In the genomic region with DNA sequence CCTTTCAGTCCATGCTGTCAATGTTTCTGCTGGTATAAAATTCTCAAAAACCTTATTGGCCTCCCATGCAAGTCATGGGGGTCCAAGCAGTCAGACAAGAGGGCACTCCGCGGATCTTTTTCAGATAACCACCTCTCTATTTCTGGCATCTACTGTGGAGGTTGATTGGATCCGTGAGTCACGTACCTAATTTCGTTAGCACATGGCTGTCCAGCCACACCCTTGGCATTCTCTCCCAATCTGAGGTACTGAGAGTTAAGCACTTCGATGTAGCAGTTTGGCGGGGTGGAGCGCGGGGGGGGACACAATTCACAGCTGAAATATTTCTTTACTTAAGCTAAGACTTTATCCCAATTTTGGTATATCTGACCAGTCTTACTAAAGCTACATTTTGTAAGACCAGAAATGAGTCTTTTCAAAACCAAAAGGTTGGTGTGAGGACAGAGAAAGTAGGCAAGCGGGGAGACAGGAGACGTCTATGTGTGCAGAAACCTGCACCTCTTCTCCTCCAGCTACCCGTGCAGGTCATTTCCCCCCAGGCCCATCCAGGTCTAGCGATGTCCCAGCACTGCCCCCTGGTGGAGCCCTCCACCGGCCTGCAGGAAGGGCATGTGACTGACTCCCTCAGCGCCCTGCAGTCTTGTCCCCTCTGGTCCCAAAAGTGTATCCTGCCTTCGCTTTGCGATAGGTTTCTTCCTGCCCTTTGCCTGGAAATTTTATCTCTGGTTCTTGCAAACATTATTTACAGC, we compare ENCODE assay signal across 8 cellular contexts.
DNase-seq lines count a peak whose midpoint lies in the region; ATAC-seq and TF ChIP-seq lines count a peak whose summit lies in the region.

No MANE protein-coding gene starts in this region.

- TF ChIP-seq CTCF in nephron (IDR thresholded peaks at IDR 0.05; ENCODE audit: unreplicated experiment in 3 of 3) = peak; percentile 18 to 35 (median 26)
- TF ChIP-seq CTCF in ascending aorta (IDR thresholded peaks at IDR 0.05) = peak in 1 of 3 experiments; percentile 27

- DNase-seq in CMK (ENCODE audit: low read depth) (peak; percentile 3), UCSD-AML1 (lab: John Stamatoyannopoulos, UW; ENCODE audit: unreplicated experiment) (peak; percentile 16), dermis blood vessel endothelial cell (peak; percentile 57), SIG-M5 treated with dmso at 0.1 percent for 504 hours (lab: John Stamatoyannopoulos, UW; ENCODE audit: unreplicated experiment) (no peak), ascending aorta (ENCODE audit: low spot score in 2 of 2) (no peak)

- H3K4me1 Mint-ChIP-seq in nephron = no peaks in the 10 kb centered on the region

- peaks cover 12% of the 10 kb centered on the region for H3K36me3 Mint-ChIP-seq in nephron (ENCODE audit: low read depth)

- H3K9me3 ChIP-seq in ascending aorta = no peaks in the 10 kb centered on the region

- H3K27me3 Mint-ChIP-seq in nephron (ENCODE audit: low read depth) = no peaks in the 10 kb centered on the region

- no peak overlapping the region for H3K4me3 Mint-ChIP-seq in nephron

- H3K27ac ChIP-seq in ascending aorta = no peak overlapping the region

- peak; percentile 60 for ATAC-seq in HG03139 (IDR thresholded peaks at IDR 0.05; ENCODE audit: unreplicated experiment)
- no peak for ATAC-seq in HG03442 (IDR thresholded peaks at IDR 0.05; ENCODE audit: unreplicated experiment)

- intact Hi-C loops in ascending aorta (cut with DNase I) = no loop called here

- H3K27ac Mint-ChIP-seq in nephron = no peak overlapping the region

- H3K4me1 ChIP-seq in ascending aorta = no peaks in the 10 kb centered on the region

- H3K4me3 ChIP-seq in ascending aorta = no peak overlapping the region

- H3K36me3 ChIP-seq in ascending aorta = peaks cover 0 to 6% of the 10 kb centered on the region in 2 donors

- no peaks in the 10 kb centered on the region for H3K9me3 Mint-ChIP-seq in nephron

- no peaks in the 10 kb centered on the region for H3K27me3 ChIP-seq in ascending aorta

Comparison
In these comparisons a context has a peak if more than half of its experiments do, and no peak if none do; other contexts are left out.
1. DNase-seq: peak in CMK (single experiment), UCSD-AML1 (single experiment) and dermis blood vessel endothelial cell (single experiment); none in SIG-M5 treated with dmso at 0.1 percent for 504 hours (single experiment) and ascending aorta (0 of 2).